Comparison of ENCODE assay signal across 30 cellular contexts in genomic region chrX:112695494-112695893, GRCh38. TPM values are rescaled to one million over a fixed set of nuclear protein-coding genes. Genes with fewer than 3 reads are reported as not detected.
"Had no signal": no experiment of that assay in that cellular context is flagged by ENCODE, and none has a peak within 500 bp of the region (broad histone marks: within the 10 kb centered on the region; RNA-seq: fewer than 3 reads in every experiment).

No MANE protein-coding gene starts in this region.

- H3K27me3 ChIP-seq: colonic mucosa, esophagus muscularis mucosa, esophagus squamous epithelium, foreskin keratinocyte, gastrocnemius medialis, gastroesophageal sphincter had no signal

- FAIRE-seq: endothelial cell of umbilical vein, frontal cortex had no signal

- H3K9me3 Mint-ChIP-seq: effector memory CD8-positive, alpha-beta T cell had no signal

- H3K27ac ChIP-seq: colonic mucosa, coronary artery, dorsolateral prefrontal cortex, epithelial cell of prostate, esophagus muscularis mucosa, esophagus squamous epithelium, foreskin keratinocyte, gastrocnemius medialis, gastroesophageal sphincter, heart left ventricle, heart right ventricle had no signal

- H3K27ac Mint-ChIP-seq: dendritic cell treated with granulocyte-macrophage colony-stimulating factor and Interleukin-4, amounts not matched to agents 40 ng/mL and 50 ng/mL, for 4 days; effector memory CD8-positive, alpha-beta T cell; endodermal cell had no signal

- H3K9me3 ChIP-seq: colonic mucosa had no signal

- ATAC-seq: effector memory CD8-positive, alpha-beta T cell; esophagus mucosa; foreskin keratinocyte; gastrocnemius medialis; gastroesophageal sphincter; heart left ventricle; heart right ventricle had no signal

- DNase-seq: colonic mucosa; cortex of kidney; dermis blood vessel endothelial cell; dorsolateral prefrontal cortex; effector CD4-positive, alpha-beta T cell; effector CD8-positive, alpha-beta T cell; effector memory CD4-positive, alpha-beta T cell; effector memory CD8-positive, alpha-beta T cell; endodermal cell; erythroblast; esophagus squamous epithelium; foreskin fibroblast; foreskin keratinocyte; foreskin melanocyte; gastrocnemius medialis; glutamatergic neuron; head of caudate nucleus; heart left ventricle; heart right ventricle had no signal

- H3K4me1 ChIP-seq: colonic mucosa, esophagus muscularis mucosa, esophagus squamous epithelium, foreskin keratinocyte, gastrocnemius medialis, gastroesophageal sphincter, heart left ventricle, heart right ventricle had no signal

- H3K27me3 Mint-ChIP-seq: dendritic cell treated with granulocyte-macrophage colony-stimulating factor and Interleukin-4, amounts not matched to agents 40 ng/mL and 50 ng/mL, for 4 days had no signal

- H3K4me3 Mint-ChIP-seq: dendritic cell treated with granulocyte-macrophage colony-stimulating factor and Interleukin-4, amounts not matched to agents 40 ng/mL and 50 ng/mL, for 4 days; effector memory CD8-positive, alpha-beta T cell; endodermal cell had no signal

- H3K36me3 ChIP-seq: colonic mucosa, esophagus muscularis mucosa, esophagus squamous epithelium, gastrocnemius medialis, gastroesophageal sphincter, heart left ventricle, heart right ventricle had no signal

- H3K4me3 ChIP-seq: colonic mucosa, coronary artery, dorsolateral prefrontal cortex, esophagus muscularis mucosa, esophagus squamous epithelium, gastrocnemius medialis, gastroesophageal sphincter, heart left ventricle, heart right ventricle had no signal

RNA-seq across cellular contexts. Expression of gene LHFPL1, which starts 15.8 kb away (rescaled TPM):
- total RNA-seq: colonic mucosa, endothelial cell of umbilical vein, epithelial cell of proximal tubule, esophagus muscularis mucosa, fibroblast of lung, glomerular endothelial cell had no signal
